1 cellular context compared by ENCODE assay signal in genomic region chr2:232897386-232897970, GRCh38.
TF ChIP-seq lines count a peak whose summit lies in the region.

No MANE protein-coding gene starts in this region.

TF ChIP-seq in HepG2, 621 proteins besides CTCF, POLR2A, EP300 and RAD21 (continued from another document):
- TF ChIP-seq ZBTB4 (CRISPR knock-in tag; IDR thresholded peaks at IDR 0.05; ENCODE audit: borderline replicate concordance), result no peak
